ENCODE assay signal across 16 cellular contexts in genomic region chr1:239778221-239778813, GRCh38.
"Had no signal": no experiment of that assay in that cellular context is flagged by ENCODE, and none has a peak within 500 bp of the region (broad histone marks: within the 10 kb centered on the region; RNA-seq: fewer than 3 reads in every experiment).

No MANE protein-coding gene starts in this region.

- ATAC-seq: heart right ventricle; left lobe of liver; mucosa of descending colon; natural killer cell; stimulated activated effector memory CD8-positive, alpha-beta T cell treated with anti-CD3 and anti-CD28 coated beads, Interleukin-12 subunit alpha, Interleukin-12 subunit beta, amount 100 ng/mL, for 72 hours; stimulated activated naive CD8-positive, alpha-beta T cell treated with anti-CD3 and anti-CD28 coated beads, Interleukin-15, Interleukin-2, amounts not matched to agents 100 U/mL and 50 U/mL, for 24 hours; upper lobe of right lung had no signal

- DNase-seq: dorsolateral prefrontal cortex; effector CD8-positive, alpha-beta T cell; heart right ventricle; hypothalamus; islet precursor cell; mammary epithelial cell; mucosa of descending colon; natural killer cell; posterior cingulate gyrus; small intestine; stimulated activated CD4-positive, alpha-beta T cell treated with anti-CD3 and anti-CD28 coated beads, Interleukin-12 subunit alpha, Interleukin-12 subunit beta, amount 100 ng/mL, for 4 hours; stimulated activated CD8-positive, alpha-beta memory T cell treated with anti-CD3 and anti-CD28 coated beads, Interleukin-4, amount 100 ng/mL, for 48 hours; stimulated activated naive CD8-positive, alpha-beta T cell treated with anti-CD3 and anti-CD28 coated beads, Interleukin-15, Interleukin-2, amounts not matched to agents 100 U/mL and 50 U/mL, for 24 hours; upper lobe of right lung had no signal
